Comparison of ENCODE assay signal across 17 cellular contexts in genomic region chr2:149036507-149037293, GRCh38. TPM values are rescaled to one million over a fixed set of nuclear protein-coding genes. Genes with fewer than 3 reads are reported as not detected.
DNase-seq lines count a peak whose midpoint lies in the region; ATAC-seq and TF ChIP-seq lines count a peak whose summit lies in the region.
"Had no signal": no experiment of that assay in that cellular context is flagged by ENCODE, and none has a peak within 500 bp of the region (broad histone marks: within the 10 kb centered on the region; RNA-seq: fewer than 3 reads in every experiment).

No MANE protein-coding gene starts in this region.

- POLR2A ChIA-PET in HEK293 (lab: Yijun Ruan, JAX), result no interaction called here

- TF ChIP-seq CTCF in DOHH2 (IDR thresholded peaks at IDR 0.05; ENCODE audit: low read depth, low read length, poor library complexity, severe bottlenecking) (no peak), HEK293 (tag by site-specific recombination; IDR thresholded peaks at IDR 0.05) (no peak), endothelial cell (IDR thresholded peaks at IDR 0.05; ENCODE audit: unreplicated experiment) (no peak), neural progenitor cell (IDR thresholded peaks at IDR 0.05) (no peak)

- H3K4me1 Mint-ChIP-seq in endothelial cell (ENCODE audit: unreplicated experiment), result peaks cover 25% of the 10 kb centered on the region
- peaks cover 19% of the 10 kb centered on the region for H3K4me1 Mint-ChIP-seq in neural progenitor cell

- H3K9me2 ChIP-seq in DOHH2 (replicated peaks; ENCODE audit: control insufficient read depth, low read length), result no peaks in the 10 kb centered on the region

- H3K4me3 Mint-ChIP-seq in endothelial cell (ENCODE audit: unreplicated experiment) (no peak overlapping the region), neural progenitor cell (peak overlapping the region; percentile 70)
- H3K4me3 Mint-ChIP-seq: CD4-positive, CD25-positive, alpha-beta regulatory T cell had no signal

- H3K36me3 Mint-ChIP-seq in endothelial cell (ENCODE audit: low read depth, unreplicated experiment) (no peaks in the 10 kb centered on the region), neural progenitor cell (no peaks in the 10 kb centered on the region)
- H3K36me3 Mint-ChIP-seq: CD4-positive, CD25-positive, alpha-beta regulatory T cell had no signal

- H3K4me1 ChIP-seq in DOHH2 (ENCODE audit: control insufficient read depth, low read length) (peaks cover 83% of the 10 kb centered on the region), HEK293 (ENCODE audit: control insufficient read depth, insufficient read depth, low read length) (no peaks in the 10 kb centered on the region), neural progenitor cell (peaks cover 5% of the 10 kb centered on the region)

- no peaks in the 10 kb centered on the region for H4K20me1 ChIP-seq in DOHH2 (ENCODE audit: control insufficient read depth, insufficient read depth, low read depth, low read length)
- no peaks in the 10 kb centered on the region for H4K20me1 ChIP-seq in neural progenitor cell (ENCODE audit: low read depth)

- peaks cover 18% of the 10 kb centered on the region for H3K27me3 Mint-ChIP-seq in endothelial cell (ENCODE audit: unreplicated experiment)
- peaks cover 31% of the 10 kb centered on the region for H3K27me3 Mint-ChIP-seq in neural progenitor cell (ENCODE audit: insufficient read depth, low read depth)

- H3F3A ChIP-seq in DOHH2 (ENCODE audit: control insufficient read depth, insufficient read depth) (peaks cover 32% of the 10 kb centered on the region), neural progenitor cell (ENCODE audit: low read depth) (no peaks in the 10 kb centered on the region)

- ATAC-seq in HG02884 (IDR thresholded peaks at IDR 0.05; ENCODE audit: unreplicated experiment) (no peak), GM21529 (IDR thresholded peaks at IDR 0.05; ENCODE audit: unreplicated experiment) (no peak)
- ATAC-seq: PC-3 had no signal

- H3K36me3 ChIP-seq in DOHH2 (ENCODE audit: control insufficient read depth, low read length) (0 out of 2 replicates have a peak, but pooled peaks cover 3% of the 10 kb centered on the region), HEK293 (ENCODE audit: control insufficient read depth in 2 of 2, insufficient read depth in 1 of 2, low read length in 2 of 2) (no peaks in the 10 kb centered on the region), neural progenitor cell (no peaks in the 10 kb centered on the region)

- no peaks in the 10 kb centered on the region for H3K27me3 ChIP-seq in DOHH2 (ENCODE audit: control insufficient read depth, low read length)
- H3K27me3 ChIP-seq in neural progenitor cell, result peaks cover 35% of the 10 kb centered on the region

- H3K27ac Mint-ChIP-seq in endothelial cell (ENCODE audit: unreplicated experiment), result peak overlapping the region; percentile 61
- no peak overlapping the region for H3K27ac Mint-ChIP-seq in neural progenitor cell
- H3K27ac Mint-ChIP-seq: CD4-positive, CD25-positive, alpha-beta regulatory T cell had no signal

- CTCF ChIA-PET in HEK293 (lab: Yijun Ruan, JAX), result interaction anchor here (0.9 to 5.1 kb wide), 4 partner anchors 14 to 292 kb away, joined by 4 to 31 read pairs (median 16); no protein-coding TSS in a partner anchor

- no peaks in the 10 kb centered on the region for H3K9me3 ChIP-seq in DOHH2 (ENCODE audit: control insufficient read depth, insufficient read depth, low read length)
- H3K9me3 ChIP-seq in HEK293 (ENCODE audit: control insufficient read depth, insufficient read depth, low read depth, low read length), result no peaks in the 10 kb centered on the region
- H3K9me3 ChIP-seq in neural progenitor cell (ENCODE audit: low read depth), result no peaks in the 10 kb centered on the region

- no peak overlapping the region for H3K9ac ChIP-seq in neural progenitor cell

- H3K4me3 ChIP-seq in DOHH2 (ENCODE audit: low read length) (peak overlapping the region; percentile 77), HEK293 (ENCODE audit: low read depth, low read length) (no peak overlapping the region), neural progenitor cell (no peak overlapping the region)

- H3K9me3 Mint-ChIP-seq in endothelial cell (ENCODE audit: unreplicated experiment) (no peaks in the 10 kb centered on the region), neural progenitor cell (no peaks in the 10 kb centered on the region)

- H3K79me2 ChIP-seq in DOHH2 (ENCODE audit: control insufficient read depth, low read length), result peaks cover 37% of the 10 kb centered on the region
- no peaks in the 10 kb centered on the region for H3K79me2 ChIP-seq in neural progenitor cell (ENCODE audit: low read depth)

- H3K4me2 ChIP-seq in DOHH2 (ENCODE audit: low read length), result peak overlapping the region; percentile 75
- no peak overlapping the region for H3K4me2 ChIP-seq in neural progenitor cell

- peak overlapping the region; percentile 91 for H3K27ac ChIP-seq in DOHH2 (ENCODE audit: low read depth, low read length)
- H3K27ac ChIP-seq in HEK293 (ENCODE audit: extremely low read depth, low read depth, low read length), result no peak overlapping the region
- H3K27ac ChIP-seq in neural progenitor cell, result no peak overlapping the region

- H2AFZ ChIP-seq in neural progenitor cell (replicated peaks), result no peak overlapping the region

- no peak for DNase-seq in endothelial cell (ENCODE audit: low spot score)
- no peak for DNase-seq in neural progenitor cell (ENCODE audit: low spot score)
- DNase-seq in cortex of kidney (lab: John Stamatoyannopoulos, UW), result no peak
- no peak for DNase-seq in activated CD4-positive, CD25-positive, alpha-beta regulatory T cell (lab: John Stamatoyannopoulos, UW)
- DNase-seq: AML-193; CD4-positive, CD25-positive, alpha-beta regulatory T cell; DMS79 treated with DMSO at 0.1 percent for 48 hours; GDM1; NCI-H1048; NCI-H226; NCI-H69; PC-3 had no signal

TF ChIP-seq in HEK293, 187 proteins besides CTCF, POLR2A, EP300 and RAD21:
- TF ChIP-seq KLF10 (tag by site-specific recombination; IDR thresholded peaks at IDR 0.05), result no peak
- TF ChIP-seq ZNF239 (tag by site-specific recombination; IDR thresholded peaks at IDR 0.05), result no peak
- TF ChIP-seq KLF1 (tag by site-specific recombination; IDR thresholded peaks at IDR 0.05), result 0 out of 2 replicates have a peak, but pooled peaks have one; percentile 35
- peak; percentile 86 for TF ChIP-seq ZNF449 (tag by site-specific recombination; IDR thresholded peaks at IDR 0.05)

RNA-seq across cellular contexts. Expression of gene LYPD6B, which starts 1.8 kb away (rescaled TPM):
- total RNA-seq in endothelial cell (ENCODE audit: unreplicated experiment) (4.8 TPM), neural progenitor cell (ENCODE audit: low replicate concordance) (0.34 TPM in 1 of 2 replicates, not detected in the other)
- total RNA-seq: CD4-positive, CD25-positive, alpha-beta regulatory T cell; SK-MEL-5 had no signal
